Comparison of ENCODE assay signal across 10 cellular contexts in genomic region chr18:35526476-35527120, GRCh38. TPM values are rescaled to one million over a fixed set of nuclear protein-coding genes. Genes with fewer than 3 reads are reported as not detected.
A peak's percentile ranks its signal among the peaks of the same experiment; 100 is the strongest.
DNase-seq lines count a peak whose midpoint lies in the region; ATAC-seq and TF ChIP-seq lines count a peak whose summit lies in the region.
"Had no signal": no experiment of that assay in that cellular context is flagged by ENCODE, and none has a peak within 500 bp of the region (broad histone marks: within the 10 kb centered on the region; RNA-seq: fewer than 3 reads in every experiment).

No MANE protein-coding gene starts in this region.

- DNase-seq in CD14-positive monocyte (ENCODE audit: low spot score) (no peak), NCI-H510A (lab: John Stamatoyannopoulos, UW) (peak; percentile 9), mucosa of gallbladder (ENCODE audit: low spot score) (peak; percentile 24), colonic mucosa (no peak), NCI-H446 treated with DMSO at 0.1 percent for 48 hours (lab: John Stamatoyannopoulos, UW) (no peak), Peyer's patch (no peak)
- DNase-seq: activated CD4-positive, alpha-beta memory T cell treated with anti-CD3 and anti-CD28 coated beads, Interleukin-2, amount 10 ng/mL, durations not matched to agents 7 days and 5 days; NCI-H526 treated with DMSO at 0.1 percent for 48 hours had no signal

- H3K4me3 ChIP-seq in colonic mucosa (no peak overlapping the region), Peyer's patch (no peak overlapping the region)

- no peak overlapping the region for H3K27ac ChIP-seq in colonic mucosa
- no peak overlapping the region for H3K27ac ChIP-seq in Peyer's patch

- peak overlapping the region; percentile 28 to 77 for H3K4me3 Mint-ChIP-seq in CD14-positive monocyte
- H3K4me3 Mint-ChIP-seq in dendritic cell treated with granulocyte-macrophage colony-stimulating factor and Interleukin-4, amounts not matched to agents 40 ng/mL and 50 ng/mL, for 4 days, result peak overlapping the region; percentile 21
- H3K4me3 Mint-ChIP-seq in stimulated activated memory B cell treated with anti-CD40 and anti-IgM and Interleukin-4, amounts not matched to agents 10 μg/mL and 1 μg/mL and 100 μg/mL, for 72 hours, result no peak overlapping the region
- H3K4me3 Mint-ChIP-seq: activated CD4-positive, alpha-beta memory T cell treated with anti-CD3 and anti-CD28 coated beads, Interleukin-2, amount 10 ng/mL, durations not matched to agents 7 days and 5 days had no signal

- intact Hi-C loops in CD14-positive monocyte (cut with micrococcal nuclease), result no loop called here
- intact Hi-C loops in dendritic cell treated with granulocyte-macrophage colony-stimulating factor and Interleukin-4, amounts not matched to agents 40 ng/mL and 50 ng/mL, for 4 days (cut with micrococcal nuclease), result no loop called here
- intact Hi-C loops in colonic mucosa (cut with DNase I), result no loop called here

- H3K27ac Mint-ChIP-seq in CD14-positive monocyte, result peak overlapping the region in 2 of 7 donors; percentile 28 to 77
- peak overlapping the region; percentile 32 for H3K27ac Mint-ChIP-seq in dendritic cell treated with granulocyte-macrophage colony-stimulating factor and Interleukin-4, amounts not matched to agents 40 ng/mL and 50 ng/mL, for 4 days
- H3K27ac Mint-ChIP-seq in stimulated activated memory B cell treated with anti-CD40 and anti-IgM and Interleukin-4, amounts not matched to agents 10 μg/mL and 1 μg/mL and 100 μg/mL, for 72 hours, result no peak overlapping the region
- H3K27ac Mint-ChIP-seq: activated CD4-positive, alpha-beta memory T cell treated with anti-CD3 and anti-CD28 coated beads, Interleukin-2, amount 10 ng/mL, durations not matched to agents 7 days and 5 days had no signal

- H3K9ac ChIP-seq in colonic mucosa (ENCODE audit: low read depth in 2 of 2, low read length in 2 of 2), result no peak overlapping the region

- peaks cover 40% of the 10 kb centered on the region for H3K4me1 Mint-ChIP-seq in CD14-positive monocyte
- peaks cover 30% of the 10 kb centered on the region for H3K4me1 Mint-ChIP-seq in dendritic cell treated with granulocyte-macrophage colony-stimulating factor and Interleukin-4, amounts not matched to agents 40 ng/mL and 50 ng/mL, for 4 days (ENCODE audit: low read depth)
- H3K4me1 Mint-ChIP-seq in stimulated activated memory B cell treated with anti-CD40 and anti-IgM and Interleukin-4, amounts not matched to agents 10 μg/mL and 1 μg/mL and 100 μg/mL, for 72 hours, result peaks cover 13% of the 10 kb centered on the region

- H3K27me3 ChIP-seq in colonic mucosa, result no peaks in the 10 kb centered on the region
- no peaks in the 10 kb centered on the region for H3K27me3 ChIP-seq in Peyer's patch

- peaks cover 0 to 17% (median 6%) of the 10 kb centered on the region in 7 donors for H3K9me3 Mint-ChIP-seq in CD14-positive monocyte
- peaks cover 12% of the 10 kb centered on the region for H3K9me3 Mint-ChIP-seq in dendritic cell treated with granulocyte-macrophage colony-stimulating factor and Interleukin-4, amounts not matched to agents 40 ng/mL and 50 ng/mL, for 4 days
- H3K9me3 Mint-ChIP-seq in stimulated activated memory B cell treated with anti-CD40 and anti-IgM and Interleukin-4, amounts not matched to agents 10 μg/mL and 1 μg/mL and 100 μg/mL, for 72 hours, result peaks cover 18% of the 10 kb centered on the region
- H3K9me3 Mint-ChIP-seq: activated CD4-positive, alpha-beta memory T cell treated with anti-CD3 and anti-CD28 coated beads, Interleukin-2, amount 10 ng/mL, durations not matched to agents 7 days and 5 days had no signal

- H3K36me3 ChIP-seq in colonic mucosa (no peaks in the 10 kb centered on the region), Peyer's patch (no peaks in the 10 kb centered on the region)

- TF ChIP-seq CTCF in CD14-positive monocyte (IDR thresholded peaks at IDR 0.05), result no peak
- no peak for TF ChIP-seq CTCF in colonic mucosa (IDR thresholded peaks at IDR 0.05)
- TF ChIP-seq CTCF in Peyer's patch (IDR thresholded peaks at IDR 0.05), result no peak

- H3K4me1 ChIP-seq in colonic mucosa (no peaks in the 10 kb centered on the region), Peyer's patch (peaks cover 0 to 8% (median 0%) of the 10 kb centered on the region in 4 donors)

- ATAC-seq in stimulated activated memory B cell treated with anti-CD40 and anti-IgM and Interleukin-4, amounts not matched to agents 10 μg/mL and 1 μg/mL and 100 μg/mL, for 72 hours, result no peak

- no peak for TF ChIP-seq POLR2A in Peyer's patch (IDR thresholded peaks at IDR 0.05)

- H3K9me3 ChIP-seq in colonic mucosa (no peaks in the 10 kb centered on the region), Peyer's patch (no peaks in the 10 kb centered on the region)

- peaks cover 0 to 2% (median 0%) of the 10 kb centered on the region in 3 donors for H3K27me3 Mint-ChIP-seq in CD14-positive monocyte (ENCODE audit: low read depth in 3 of 3)
- peaks cover 3% of the 10 kb centered on the region for H3K27me3 Mint-ChIP-seq in dendritic cell treated with granulocyte-macrophage colony-stimulating factor and Interleukin-4, amounts not matched to agents 40 ng/mL and 50 ng/mL, for 4 days
- H3K27me3 Mint-ChIP-seq in stimulated activated memory B cell treated with anti-CD40 and anti-IgM and Interleukin-4, amounts not matched to agents 10 μg/mL and 1 μg/mL and 100 μg/mL, for 72 hours, result peaks cover 81% of the 10 kb centered on the region

- no peaks in the 10 kb centered on the region for H3K36me3 Mint-ChIP-seq in CD14-positive monocyte
- no peaks in the 10 kb centered on the region for H3K36me3 Mint-ChIP-seq in dendritic cell treated with granulocyte-macrophage colony-stimulating factor and Interleukin-4, amounts not matched to agents 40 ng/mL and 50 ng/mL, for 4 days (ENCODE audit: low read depth)
- no peaks in the 10 kb centered on the region for H3K36me3 Mint-ChIP-seq in stimulated activated memory B cell treated with anti-CD40 and anti-IgM and Interleukin-4, amounts not matched to agents 10 μg/mL and 1 μg/mL and 100 μg/mL, for 72 hours

RNA-seq across cellular contexts. Expression of gene INO80C, which starts 28.8 kb away (rescaled TPM):
- polyA plus RNA-seq in CD14-positive monocyte, result 10 to 100 TPM; 17.7 to 22.3 TPM
- 33.5 TPM for total RNA-seq in mucosa of gallbladder
- total RNA-seq in colonic mucosa, result 10 to 100 TPM; 31.0 to 32.1 TPM
- total RNA-seq in Peyer's patch, result 10 to 100 TPM in 3 of 4 donors, 1 to 10 TPM in 1; 9.5 to 20.6 (median 17.1) TPM

RNA-seq across cellular contexts. Expression of gene GALNT1, which starts 54.9 kb away (rescaled TPM):
- polyA plus RNA-seq in CD14-positive monocyte, result 10 to 100 TPM; 22.9 to 58.5 TPM
- total RNA-seq in mucosa of gallbladder (72.7 TPM), colonic mucosa (100 to 1,000 TPM; 108 to 140 TPM), Peyer's patch (10 to 100 TPM; 30.5 to 87.6 (median 70.7) TPM)

Comparison
In these comparisons a context has a peak if more than half of its experiments do, and no peak if none do; other contexts are left out.
1. DNase-seq: peak in NCI-H510A (single experiment) and mucosa of gallbladder (single experiment); none in CD14-positive monocyte (single experiment), colonic mucosa (single experiment), NCI-H446 treated with DMSO at 0.1 percent for 48 hours (single experiment) and Peyer's patch (0 of 3).